In genomic region chr1:111289371-111289770, GRCh38 we compare ENCODE assay signal across 9 cellular contexts. TPM values are rescaled to one million over a fixed set of nuclear protein-coding genes. Genes with fewer than 3 reads are reported as not detected.
"Had no signal": no experiment of that assay in that cellular context is flagged by ENCODE, and none has a peak within 500 bp of the region (broad histone marks: within the 10 kb centered on the region; RNA-seq: fewer than 3 reads in every experiment).

No MANE protein-coding gene starts in this region.

- FAIRE-seq: G401.6, GM12878, GM12891, GM12892, GM18507, GM19239 had no signal

- H3K4me3 ChIP-seq: GM12878 had no signal

- ATAC-seq: GM12878 had no signal

- DNase-seq: GDM1, GF-D8 had no signal

RNA-seq across cellular contexts. Expression of gene CHIA, which starts 1.3 kb away (rescaled TPM):
- total RNA-seq: G401, GM12878 had no signal
